ENCODE assay signal across 8 cellular contexts in the genomic region with DNA sequence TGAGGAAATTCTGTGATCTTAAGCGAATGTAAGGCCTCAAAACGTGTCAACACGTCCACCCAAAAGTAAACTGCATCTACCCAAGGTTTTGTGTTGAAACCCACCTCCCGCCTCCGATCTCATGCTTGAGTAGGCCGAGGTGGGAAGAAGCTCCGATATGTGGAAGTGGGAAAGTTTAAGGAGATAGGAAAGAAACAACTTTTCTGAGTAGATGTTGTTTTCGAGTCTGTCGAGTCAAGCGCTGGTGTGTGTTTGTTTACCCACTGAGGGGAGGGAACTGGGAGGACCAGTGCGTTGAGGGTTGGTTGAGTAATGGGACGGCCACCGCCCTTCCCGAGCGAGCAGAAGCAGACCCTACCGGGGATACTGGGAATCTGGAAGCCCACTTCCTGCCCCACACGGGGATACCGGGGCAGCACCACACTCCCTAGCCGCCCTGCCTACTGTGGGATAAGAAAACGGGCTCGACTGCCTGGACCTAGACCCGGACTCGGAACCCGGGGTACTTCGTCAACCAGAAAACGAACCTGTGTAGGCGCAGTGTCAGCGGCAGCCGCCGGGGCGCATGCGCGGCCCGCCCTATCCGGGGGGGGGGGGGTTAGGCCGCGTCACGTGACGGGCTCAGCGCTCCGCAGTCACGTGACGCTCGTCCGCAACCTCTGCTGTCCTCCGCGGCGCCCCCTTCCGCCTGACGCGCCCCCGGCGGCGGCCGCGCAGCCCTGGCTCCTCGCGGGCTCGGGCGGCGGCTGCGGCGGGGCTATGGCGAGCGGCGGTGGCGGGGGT. TPM values are rescaled to one million over a fixed set of nuclear protein-coding genes. Genes with fewer than 3 reads are reported as not detected.
DNase-seq lines count a peak whose midpoint lies in the region; ATAC-seq and TF ChIP-seq lines count a peak whose summit lies in the region.

A gene with protein sequence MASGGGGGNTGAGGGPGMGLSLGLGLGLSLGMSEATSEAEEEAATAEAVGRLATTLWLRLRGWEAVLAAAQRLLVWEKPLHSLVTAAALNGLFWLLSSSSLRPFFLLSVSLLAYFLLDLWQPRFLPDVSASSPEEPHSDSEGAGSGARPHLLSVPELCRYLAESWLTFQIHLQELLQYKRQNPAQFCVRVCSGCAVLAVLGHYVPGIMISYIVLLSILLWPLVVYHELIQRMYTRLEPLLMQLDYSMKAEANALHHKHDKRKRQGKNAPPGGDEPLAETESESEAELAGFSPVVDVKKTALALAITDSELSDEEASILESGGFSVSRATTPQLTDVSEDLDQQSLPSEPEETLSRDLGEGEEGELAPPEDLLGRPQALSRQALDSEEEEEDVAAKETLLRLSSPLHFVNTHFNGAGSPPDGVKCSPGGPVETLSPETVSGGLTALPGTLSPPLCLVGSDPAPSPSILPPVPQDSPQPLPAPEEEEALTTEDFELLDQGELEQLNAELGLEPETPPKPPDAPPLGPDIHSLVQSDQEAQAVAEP (plus strand): TSS at position 682 of the 783 bp plus-strand sequence. CDS start 78 bp downstream, at position 760.

- H3K4me1 ChIP-seq in HUES64 (ENCODE audit: insufficient read depth, low read length) (peaks cover 10% of the 10 kb centered on the region; the same call in 1 of the 2 replicates), OCI-LY7 (ENCODE audit: insufficient read depth, low read length, poor library complexity, severe bottlenecking) (peaks cover 18% of the 10 kb centered on the region), mucosa of descending colon (ENCODE audit: low read depth) (peaks cover 35% of the 10 kb centered on the region)

- peaks cover 26% of the 10 kb centered on the region; the same call in 1 of the 2 replicates for H3K79me2 ChIP-seq in OCI-LY7 (ENCODE audit: insufficient read depth, low read depth, low read length)

- POLR2A ChIA-PET in OCI-LY7 (lab: Charles Lee) = interaction anchor here (0.7 to 3.3 kb wide), 5 partner anchors 29 to 364 kb away, joined by 4 to 23 read pairs (median 7); partner anchors contain the start of genes ANKZF1, ATG9A and ZFAND2B

- peak; percentile 53 for TF ChIP-seq CTCF in GM20000 (IDR thresholded peaks at IDR 0.05; ENCODE audit: extremely low read depth, missing control alignments)
- peak; percentile 57 for TF ChIP-seq CTCF in OCI-LY7 (conservative IDR thresholded peaks at IDR 0.05; ENCODE audit: low read length)
- no peak for TF ChIP-seq CTCF in epithelial cell of esophagus (IDR thresholded peaks at IDR 0.05; ENCODE audit: insufficient read depth, low read depth, low read length, missing control alignments)
- peak; percentile 20 for TF ChIP-seq CTCF in mucosa of descending colon (IDR thresholded peaks at IDR 0.05)

- H3K36me3 ChIP-seq in HUES64 (ENCODE audit: insufficient read depth, low read length) (peaks cover 41% of the 10 kb centered on the region), OCI-LY7 (ENCODE audit: insufficient read depth, low read length) (peaks cover 61% of the 10 kb centered on the region), mucosa of descending colon (ENCODE audit: low read depth) (peaks cover 4% of the 10 kb centered on the region)

- H3K9me3 ChIP-seq in HUES64 (ENCODE audit: insufficient read depth, low read depth, low read length) (no peaks in the 10 kb centered on the region), OCI-LY7 (ENCODE audit: low read length) (no peaks in the 10 kb centered on the region), mucosa of descending colon (no peaks in the 10 kb centered on the region)

- peak within 1 kb of the TSS; percentile 40 for H3K9ac ChIP-seq in HUES64 (ENCODE audit: low read depth, low read length)

- H3K4me3 ChIP-seq in HUES64 (ENCODE audit: low read length) (peak within 1 kb of the TSS; percentile 66), OCI-LY7 (ENCODE audit: low read depth, low read length, poor library complexity, severe bottlenecking) (peak within 1 kb of the TSS; percentile 88), epithelial cell of esophagus (ENCODE audit: low read length) (peak within 1 kb of the TSS; percentile 91), mucosa of descending colon (peak within 1 kb of the TSS; percentile 91)

- DNase-seq in COLO829 (ENCODE audit: low spot score) (peak; percentile 93), GM20000 (ENCODE audit: low spot score) (peak; percentile 99), OCI-LY7 (ENCODE audit: low spot score) (peak; percentile 95), activated T-cell treated with anti-CD3 and anti-CD28 coated beads for 1 hour (ENCODE audit: low read depth) (peak; percentile 69), epithelial cell of esophagus (ENCODE audit: low read depth) (peak; percentile 93), mucosa of descending colon (peak; percentile 89 to 90 (median 89))
- DNase-seq in stimulated activated CD8-positive, alpha-beta memory T cell treated with anti-CD3 and anti-CD28 coated beads, Interleukin-4, amount 100 ng/mL, for 24 hours (ENCODE audit: low read depth) = peak; percentile 67

- no peaks in the 10 kb centered on the region for H3K9me2 ChIP-seq in OCI-LY7 (ENCODE audit: insufficient read depth, low read length)

- H3K27ac ChIP-seq in HUES64 (ENCODE audit: low read depth, low read length) = peak within 1 kb of the TSS; percentile 69
- peak within 1 kb of the TSS; percentile 92 for H3K27ac ChIP-seq in OCI-LY7 (ENCODE audit: low read depth, low read length, poor library complexity, severe bottlenecking)

- BruUV-seq in OCI-LY7 (replicated peaks; lab: Mats Ljungman, UMichigan) = TSS peak; percentile 78

- peak within 1 kb of the TSS; percentile 95 for H3K4me2 ChIP-seq in OCI-LY7 (ENCODE audit: low read length)

- peak; percentile 78 for ATAC-seq in mucosa of descending colon

- under 1% methylated on average over 67 of the region's 67 CpGs for WGBS in HUES64

- H4K20me1 ChIP-seq in OCI-LY7 (ENCODE audit: insufficient read depth, low read length) = 0 out of 2 replicates have a peak, but pooled peaks cover 10% of the 10 kb centered on the region

- intact Hi-C loops in OCI-LY7 (cut with micrococcal nuclease; ENCODE audit: unreplicated experiment) (loop anchor here (1.0 to 5.0 kb wide), 8 partner anchors 29 to 365 kb away; partner anchors contain the start of genes ANKZF1, ATG9A, CHPF and DNAJB2), mucosa of descending colon (cut with DNase I, micrococcal nuclease) (no loop called here)

- H2AFZ ChIP-seq in OCI-LY7 (ENCODE audit: low read length) = peak within 1 kb of the TSS; percentile 56

- CTCF ChIA-PET in OCI-LY7 (lab: Charles Lee; ENCODE audit: unreplicated experiment) = interaction anchor here (1.5 kb wide), 1 partner anchor 31 kb away, joined by 3 read pairs; no protein-coding TSS in a partner anchor

- H3K27me3 ChIP-seq in HUES64 (ENCODE audit: insufficient read depth, low read length) = no peaks in the 10 kb centered on the region

RNA-seq across cellular contexts. Expression of the gene that starts here (rescaled TPM):
- polyA plus RNA-seq in HUES64 (2013, experiment 1 of 2) = 46.8 TPM
- 48.8 TPM for polyA plus RNA-seq in HUES64 (2013, experiment 2 of 2)
- total RNA-seq in OCI-LY7 (2014; rRNA removed; shearing (Covaris generic)) = 44.9 and 59.1 TPM in 2 replicates
- total RNA-seq in OCI-LY7 (2022) (74.6 and 88.2 TPM in 2 replicates), mucosa of descending colon (100 to 1,000 TPM; 110 to 159 (median 110) TPM)

Comparison
In these comparisons a context has a peak if more than half of its experiments do, and no peak if none do; other contexts are left out.
1. Peak in every context shown above with its lines: DNase-seq, ATAC-seq, H3K4me3 ChIP-seq and H3K27ac ChIP-seq.